In the genomic region with DNA sequence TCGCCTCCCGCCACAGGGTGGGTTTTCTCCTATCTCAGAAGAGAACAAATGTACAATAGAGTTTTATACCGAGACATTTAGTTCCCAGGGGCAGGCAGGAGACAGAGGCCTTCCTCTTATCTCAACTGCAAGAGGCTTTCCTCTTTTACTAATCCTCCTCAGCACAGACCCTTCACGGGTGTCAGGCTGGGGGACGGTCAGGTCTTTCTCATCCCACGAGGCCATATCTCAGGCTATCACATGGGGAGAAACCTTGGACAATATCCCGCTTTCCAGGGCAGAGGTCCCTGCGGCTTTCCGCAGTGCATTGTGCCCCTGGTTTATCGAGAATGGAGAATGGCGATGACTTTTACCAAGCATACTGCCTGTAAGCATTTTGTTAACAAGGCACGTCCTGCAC, we compare ENCODE assay signal across 15 cellular contexts. TPM values are rescaled to one million over a fixed set of nuclear protein-coding genes. Genes with fewer than 3 reads are reported as not detected.
"Had no signal": no experiment of that assay in that cellular context is flagged by ENCODE, and none has a peak within 500 bp of the region (broad histone marks: within the 10 kb centered on the region; RNA-seq: fewer than 3 reads in every experiment).

No MANE protein-coding gene starts in this region.

RNA-seq across cellular contexts. Expression of a gene that starts 10.3 kb away (rescaled TPM):
- total RNA-seq: activated B cell treated with CpG ODN at 0.5 μM for 24 hours; activated CD4-positive, alpha-beta memory T cell treated with anti-CD3 and anti-CD28 coated beads for 36 hours; activated CD4-positive, alpha-beta memory T cell treated with anti-CD3 and anti-CD28 coated beads, Interleukin-2, amount 10 ng/mL, durations not matched to agents 7 days and 5 days; activated CD4-positive, alpha-beta T cell treated with anti-CD3 and anti-CD28 coated beads for 36 hours; activated CD4-positive, alpha-beta T cell treated with anti-CD3 and anti-CD28 coated beads, Interleukin-2, amount 10 ng/mL, durations not matched to agents 24 days and 14 days; activated CD4-positive, alpha-beta T cell treated with anti-CD3 and anti-CD28 coated beads, Interleukin-2, amount 10 ng/mL, durations not matched to agents 7 days and 5 days; activated CD8-positive, alpha-beta memory T cell treated with anti-CD3 and anti-CD28 coated beads for 36 hours; activated CD8-positive, alpha-beta memory T cell treated with anti-CD3 and anti-CD28 coated beads, Interleukin-2, amount 10 ng/mL, durations not matched to agents 7 days and 5 days; activated CD8-positive, alpha-beta T cell treated with anti-CD3 and anti-CD28 coated beads for 36 hours; activated CD8-positive, alpha-beta T cell treated with anti-CD3 and anti-CD28 coated beads, Interleukin-2, amount 10 ng/mL, durations not matched to agents 7 days and 5 days; T-cell; T-helper 1 cell treated with Interleukin-12 subunit alpha and Interleukin-12 subunit beta and Interleukin-4 antibody, amounts not matched to agents 30 ng/mL and 1 ng/mL, for 36 hours; T-helper 17 cell; T-helper 2 cell treated with Interferon-gamma antibody and Interleukin-4, amounts not matched to agents 100 ng/mL and 5 ng/mL, for 36 hours; WTC11 had no signal

RNA-seq across cellular contexts. Expression of a gene that starts 23.9 kb away (rescaled TPM):
- total RNA-seq: activated B cell treated with CpG ODN at 0.5 μM for 24 hours; activated CD4-positive, alpha-beta memory T cell treated with anti-CD3 and anti-CD28 coated beads for 36 hours; activated CD4-positive, alpha-beta memory T cell treated with anti-CD3 and anti-CD28 coated beads, Interleukin-2, amount 10 ng/mL, durations not matched to agents 7 days and 5 days; activated CD4-positive, alpha-beta T cell treated with anti-CD3 and anti-CD28 coated beads for 36 hours; activated CD4-positive, alpha-beta T cell treated with anti-CD3 and anti-CD28 coated beads, Interleukin-2, amount 10 ng/mL, durations not matched to agents 24 days and 14 days; activated CD4-positive, alpha-beta T cell treated with anti-CD3 and anti-CD28 coated beads, Interleukin-2, amount 10 ng/mL, durations not matched to agents 7 days and 5 days; activated CD8-positive, alpha-beta memory T cell treated with anti-CD3 and anti-CD28 coated beads for 36 hours; activated CD8-positive, alpha-beta memory T cell treated with anti-CD3 and anti-CD28 coated beads, Interleukin-2, amount 10 ng/mL, durations not matched to agents 7 days and 5 days; activated CD8-positive, alpha-beta T cell treated with anti-CD3 and anti-CD28 coated beads for 36 hours; activated CD8-positive, alpha-beta T cell treated with anti-CD3 and anti-CD28 coated beads, Interleukin-2, amount 10 ng/mL, durations not matched to agents 7 days and 5 days; T-cell; T-helper 1 cell treated with Interleukin-12 subunit alpha and Interleukin-12 subunit beta and Interleukin-4 antibody, amounts not matched to agents 30 ng/mL and 1 ng/mL, for 36 hours; T-helper 17 cell; T-helper 2 cell treated with Interferon-gamma antibody and Interleukin-4, amounts not matched to agents 100 ng/mL and 5 ng/mL, for 36 hours; WTC11 had no signal

RNA-seq across cellular contexts. Expression of a gene that starts 44.6 kb away (rescaled TPM):
- total RNA-seq: activated B cell treated with CpG ODN at 0.5 μM for 24 hours; activated CD4-positive, alpha-beta memory T cell treated with anti-CD3 and anti-CD28 coated beads for 36 hours; activated CD4-positive, alpha-beta memory T cell treated with anti-CD3 and anti-CD28 coated beads, Interleukin-2, amount 10 ng/mL, durations not matched to agents 7 days and 5 days; activated CD4-positive, alpha-beta T cell treated with anti-CD3 and anti-CD28 coated beads for 36 hours; activated CD4-positive, alpha-beta T cell treated with anti-CD3 and anti-CD28 coated beads, Interleukin-2, amount 10 ng/mL, durations not matched to agents 24 days and 14 days; activated CD4-positive, alpha-beta T cell treated with anti-CD3 and anti-CD28 coated beads, Interleukin-2, amount 10 ng/mL, durations not matched to agents 7 days and 5 days; activated CD8-positive, alpha-beta T cell treated with anti-CD3 and anti-CD28 coated beads for 36 hours; activated CD8-positive, alpha-beta T cell treated with anti-CD3 and anti-CD28 coated beads, Interleukin-2, amount 10 ng/mL, durations not matched to agents 7 days and 5 days; T-helper 1 cell treated with Interleukin-12 subunit alpha and Interleukin-12 subunit beta and Interleukin-4 antibody, amounts not matched to agents 30 ng/mL and 1 ng/mL, for 36 hours; T-helper 17 cell; T-helper 2 cell treated with Interferon-gamma antibody and Interleukin-4, amounts not matched to agents 100 ng/mL and 5 ng/mL, for 36 hours; WTC11 had no signal
